Comparison of ENCODE assay signal across 22 cellular contexts in the genomic region with DNA sequence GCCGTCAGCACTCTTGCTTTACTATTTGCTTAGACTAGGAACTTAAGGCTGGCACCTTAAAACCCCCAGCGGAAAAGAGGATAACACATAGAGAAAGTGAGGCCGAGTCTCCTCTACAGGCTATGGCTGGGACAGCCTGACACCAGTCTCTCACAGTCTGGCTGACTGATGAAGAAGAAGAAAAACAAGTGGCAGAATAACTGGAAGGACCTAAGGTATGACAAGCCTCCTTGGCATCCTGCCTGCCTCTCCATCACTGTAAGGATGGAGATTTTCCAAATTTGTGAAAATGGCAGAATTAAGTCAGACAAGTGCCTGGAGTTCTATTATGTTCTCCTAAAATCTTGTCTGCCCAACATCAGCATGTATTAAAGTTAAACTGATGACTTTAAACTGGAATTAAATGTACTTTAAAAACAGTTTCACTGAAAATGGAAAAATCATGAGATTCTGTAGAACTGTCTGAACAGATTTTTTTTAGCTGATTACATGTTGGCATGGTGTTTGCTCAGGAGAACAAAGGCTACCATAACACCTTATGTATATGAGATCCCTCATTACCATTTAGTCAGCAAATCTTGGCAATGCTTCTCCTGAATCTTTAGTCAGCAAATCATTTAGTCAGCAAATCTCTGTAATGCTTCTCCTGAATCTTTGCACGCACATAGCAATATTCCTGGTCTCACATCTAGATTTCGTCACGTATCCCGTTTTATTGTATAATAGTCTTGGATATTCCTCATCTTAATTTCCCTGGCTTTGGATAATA.
DNase-seq lines count a peak whose midpoint lies in the region; ATAC-seq and TF ChIP-seq lines count a peak whose summit lies in the region.
"Had no signal": no experiment of that assay in that cellular context is flagged by ENCODE, and none has a peak within 500 bp of the region (broad histone marks: within the 10 kb centered on the region; RNA-seq: fewer than 3 reads in every experiment).

No MANE protein-coding gene starts in this region.

- H3K4me3 ChIP-seq in coronary artery = no peak overlapping the region
- H3K4me3 ChIP-seq: right atrium auricular region, SJSA1, upper lobe of right lung had no signal

- ATAC-seq in HG03025 (IDR thresholded peaks at IDR 0.05; ENCODE audit: low FRiP score, unreplicated experiment) (no peak), GM19035 (IDR thresholded peaks at IDR 0.05; ENCODE audit: unreplicated experiment) (no peak), left ventricle myocardium superior (no peak)
- ATAC-seq: activated naive CD8-positive, alpha-beta T cell treated with anti-CD3 and anti-CD28 coated beads, Interleukin-2, amount 50 U/mL, for 24 hours; activated T-helper 17 cell treated with anti-CD3 and anti-CD28 coated beads, Interleukin-2, amount 50 U/mL, for 72 hours; stimulated activated naive CD8-positive, alpha-beta T cell treated with anti-CD3 and anti-CD28 coated beads, Interleukin-15, Interleukin-2, amounts not matched to agents 100 U/mL and 50 U/mL, for 24 hours had no signal

- no peak overlapping the region for H3K27ac ChIP-seq in coronary artery
- H3K27ac ChIP-seq: right atrium auricular region, SJSA1, upper lobe of right lung had no signal

- DNase-seq in EH (ENCODE audit: low read depth) (peak; percentile 22), NCI-H69 (lab: John Stamatoyannopoulos, UW) (peak; percentile 1), cerebellar cortex (ENCODE audit: low spot score) (peak; percentile 47), middle frontal gyrus (ENCODE audit: extremely low spot score, low spot score) (peak; percentile 49), left ventricle myocardium superior (no peak), coronary artery (ENCODE audit: low spot score) (no peak)
- DNase-seq: activated CD4-positive, alpha-beta T cell treated with anti-CD3 and anti-CD28 coated beads for 1 hour; activated naive CD8-positive, alpha-beta T cell treated with anti-CD3 and anti-CD28 coated beads, Interleukin-2, amount 50 U/mL, for 24 hours; CD4-positive, alpha-beta T cell; central memory CD4-positive, alpha-beta T cell; effector memory CD4-positive, alpha-beta T cell; foreskin melanocyte; left cardiac atrium; MM.1S; NCI-H146; stimulated activated naive CD8-positive, alpha-beta T cell treated with anti-CD3 and anti-CD28 coated beads, Interleukin-15, Interleukin-2, amounts not matched to agents 100 U/mL and 50 U/mL, for 24 hours; upper lobe of right lung had no signal

- no peak for TF ChIP-seq CTCF in coronary artery (IDR thresholded peaks at IDR 0.05)

- intact Hi-C loops in left ventricle myocardium superior (cut with micrococcal nuclease) = no loop called here

Comparison
In these comparisons a context has a peak if more than half of its experiments do, and no peak if none do; other contexts are left out.
1. DNase-seq: peak in EH (single experiment), NCI-H69 (single experiment), cerebellar cortex (single experiment) and middle frontal gyrus (single experiment); none in left ventricle myocardium superior (single experiment) and coronary artery (single experiment).